In genomic region chr16:26137956-26138355, GRCh38 we compare ENCODE assay signal across 34 cellular contexts.
"Had no signal": no experiment of that assay in that cellular context is flagged by ENCODE, and none has a peak within 500 bp of the region (broad histone marks: within the 10 kb centered on the region; RNA-seq: fewer than 3 reads in every experiment).

No MANE protein-coding gene starts in this region.

- DNase-seq: Karpas-422, Kasumi-1, MG63, MM.1S, MV-4-11, NCI-H1048, NCI-H1092, NCI-H1092 treated with DMSO at 0.1 percent for 48 hours, NCI-H1105, NCI-H1105 treated with DMSO at 0.1 percent for 48 hours, NCI-H1417, NCI-H1417 treated with DMSO at 0.1 percent for 48 hours, NCI-H1436, NCI-H1436 treated with DMSO at 0.1 percent for 48 hours, NCI-H146, NCI-H1694, NCI-H1694 treated with DMSO at 0.1 percent for 48 hours, NCI-H187, NCI-H187 treated with DMSO at 0.1 percent for 48 hours, NCI-H1930, NCI-H2029, NCI-H2029 treated with DMSO at 0.1 percent for 48 hours, NCI-H2081, NCI-H2081 treated with DMSO at 0.1 percent for 48 hours, NCI-H2107, NCI-H2171, NCI-H2171 treated with DMSO at 0.1 percent for 48 hours, NCI-H2227 treated with DMSO at 0.1 percent for 48 hours, NCI-H226, NCI-H345, NCI-H446, NCI-H446 treated with DMSO at 0.1 percent for 48 hours, NCI-H510A, NCI-H510A treated with DMSO at 0.1 percent for 48 hours had no signal
